ENCODE assay signal across 1 cellular context in genomic region chr17:40501499-40501911, GRCh38.
TF ChIP-seq lines count a peak whose summit lies in the region.

TSS of gene TNS4 (minus strand) at chr17:40501623. CDS start at chr17:40496425, 5,198 bp downstream.

TF ChIP-seq in A549, 52 proteins besides CTCF, POLR2A, EP300 and RAD21 (continued from another document):
- no peak for TF ChIP-seq REST (IDR thresholded peaks at IDR 0.05)
- no peak for TF ChIP-seq FOXS1 (CRISPR knock-in tag; IDR thresholded peaks at IDR 0.05)
- peak; percentile 67; the same call in 1 of the 2 replicates for TF ChIP-seq POLR2AphosphoS2 (conservative IDR thresholded peaks at IDR 0.05; ENCODE audit: low read length)
- 0 out of 2 replicates have a peak, but pooled peaks have one; percentile 18 for TF ChIP-seq E2F6 (IDR thresholded peaks at IDR 0.05; ENCODE audit: borderline replicate concordance, low read depth)
- 0 out of 2 replicates have a peak, but pooled peaks have one; percentile 72 for TF ChIP-seq EHF (CRISPR knock-in tag; IDR thresholded peaks at IDR 0.05)
